ENCODE assay signal across 8 cellular contexts in the genomic region with DNA sequence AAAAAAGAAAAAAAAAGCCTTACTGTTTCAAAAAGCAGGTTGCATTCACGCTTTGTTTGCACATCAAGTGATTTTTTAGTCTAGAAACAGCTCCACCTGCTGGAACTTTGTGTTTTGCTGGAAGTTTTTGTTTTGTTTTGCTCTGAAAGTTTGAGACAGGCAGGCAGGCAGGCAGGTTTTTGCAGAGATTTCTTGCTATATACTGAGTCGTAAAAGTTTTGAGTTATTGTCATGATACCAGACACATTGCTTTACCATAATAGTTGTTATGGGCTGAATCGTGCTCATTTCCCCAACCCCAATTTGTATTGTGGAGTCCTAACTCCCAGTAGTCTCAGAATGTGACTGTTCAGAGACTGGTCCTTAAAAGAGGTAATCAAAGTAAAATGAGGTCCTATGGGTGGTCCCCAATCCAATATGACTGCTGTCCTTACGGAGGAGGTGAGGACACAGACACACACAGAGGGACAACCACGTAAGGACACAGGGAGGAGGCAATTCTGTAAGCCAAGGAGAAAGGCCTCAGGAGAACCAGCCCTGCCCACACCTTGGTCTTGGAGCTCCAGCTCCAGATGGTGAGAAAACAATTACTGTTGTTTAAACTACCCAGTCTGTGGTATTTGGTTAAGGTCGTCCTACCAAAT. TPM values are rescaled to one million over a fixed set of nuclear protein-coding genes. Genes with fewer than 3 reads are reported as not detected.
A peak's percentile ranks its signal among the peaks of the same experiment; 100 is the strongest.
DNase-seq lines count a peak whose midpoint lies in the region; ATAC-seq and TF ChIP-seq lines count a peak whose summit lies in the region.

No MANE protein-coding gene starts in this region.

- ATAC-seq in naive thymus-derived CD4-positive, alpha-beta T cell, result no peak
- ATAC-seq in HG02763 (IDR thresholded peaks at IDR 0.05; ENCODE audit: unreplicated experiment), result no peak

- peak overlapping the region in 1 of 2 experiments; percentile 5; a peak in 1 of 4 replicates for H3K4me3 ChIP-seq in SK-N-SH (ENCODE audit: low read depth in 2 of 2, low read length in 1 of 2)
- H3K4me3 ChIP-seq in naive thymus-derived CD4-positive, alpha-beta T cell (ENCODE audit: low read length), result no peak overlapping the region

- H3K79me1 ChIP-seq in H9 (ENCODE audit: insufficient read depth, low read depth, low read length, poor library complexity, severe bottlenecking), result no peaks in the 10 kb centered on the region

- H3K23me2 ChIP-seq in H9 (ENCODE audit: insufficient read length, low read depth, low read length, poor library complexity, severe bottlenecking), result no peaks in the 10 kb centered on the region

- peak; percentile 74 for TF ChIP-seq CTCF in H9 (conservative IDR thresholded peaks at IDR 0.05)
- peak; percentile 76 for TF ChIP-seq CTCF in SK-N-SH (IDR thresholded peaks at IDR 0.05)

- no peak overlapping the region for H2BK5ac ChIP-seq in H9 (ENCODE audit: insufficient read length, low read length)

- H3K9ac ChIP-seq in H9 (ENCODE audit: extremely low read depth, insufficient read length, low read length) (no peak overlapping the region), SK-N-SH (no peak overlapping the region)

- H3K4me1 ChIP-seq in H9 (ENCODE audit: insufficient read depth, low read length), result no peaks in the 10 kb centered on the region
- no peaks in the 10 kb centered on the region for H3K4me1 ChIP-seq in SK-N-SH (ENCODE audit: control insufficient read depth in 1 of 2, insufficient read depth in 2 of 2, low read depth in 1 of 2, low read length in 1 of 2)
- H3K4me1 ChIP-seq in naive thymus-derived CD4-positive, alpha-beta T cell (ENCODE audit: control insufficient read depth in 2 of 2, insufficient read depth in 2 of 2, low read length in 2 of 2), result peaks cover 0 to 16% of the 10 kb centered on the region in 2 donors

- H3T11ph ChIP-seq in H9 (ENCODE audit: low read length), result no peak overlapping the region

- H4K20me1 ChIP-seq in H9 (ENCODE audit: control insufficient read depth, insufficient read depth, insufficient read length) (no peaks in the 10 kb centered on the region), SK-N-SH (ENCODE audit: insufficient read depth) (no peaks in the 10 kb centered on the region)

- H3K27me3 Mint-ChIP-seq in H9 (ENCODE audit: low read depth), result no peaks in the 10 kb centered on the region; the same call in 1 of the 2 replicates
- peaks cover 0 to 15% (median 0%) of the 10 kb centered on the region in 5 donors for H3K27me3 Mint-ChIP-seq in naive thymus-derived CD4-positive, alpha-beta T cell

- intact Hi-C loops in naive thymus-derived CD4-positive, alpha-beta T cell (cut with micrococcal nuclease), result loop anchor here (1.0 to 2.0 kb wide), 11 partner anchors 30 to 426 kb away; a partner anchor contains a TSS

- H3F3A ChIP-seq in SK-N-SH (replicated peaks; ENCODE audit: insufficient read depth), result no peaks in the 10 kb centered on the region

- no peak overlapping the region for H2BK120ac ChIP-seq in H9 (ENCODE audit: low read depth, low read length, poor library complexity, severe bottlenecking)

- H2AFZ ChIP-seq in H9 (ENCODE audit: low read length) (no peak overlapping the region), SK-N-SH (ENCODE audit: low read depth) (peak overlapping the region; percentile 48; the same call in 1 of the 2 replicates)

- H3K79me2 ChIP-seq in H9 (ENCODE audit: insufficient read depth, low read length), result no peaks in the 10 kb centered on the region
- H3K79me2 ChIP-seq in SK-N-SH (ENCODE audit: insufficient read depth), result no peaks in the 10 kb centered on the region

- no peak overlapping the region for H3K4me3 Mint-ChIP-seq in H9
- H3K4me3 Mint-ChIP-seq in naive thymus-derived CD4-positive, alpha-beta T cell, result no peak overlapping the region

- H3K27ac Mint-ChIP-seq in H9, result no peak overlapping the region
- peak overlapping the region in 3 of 9 donors; percentile 1 to 54 (median 14) for H3K27ac Mint-ChIP-seq in naive thymus-derived CD4-positive, alpha-beta T cell

- no peaks in the 10 kb centered on the region for H3K9me2 ChIP-seq in SK-N-SH

- H3K4ac ChIP-seq in H9 (ENCODE audit: low read depth, low read length), result no peak overlapping the region

- no peak overlapping the region for H3K23ac ChIP-seq in H9 (ENCODE audit: insufficient read length, low read depth, low read length)

- H3K27ac ChIP-seq in H9 (ENCODE audit: insufficient read length, low read depth, low read length) (no peak overlapping the region), SK-N-SH (ENCODE audit: low read depth in 2 of 2, low read length in 1 of 2) (no peak overlapping the region)
- H3K27ac ChIP-seq in naive thymus-derived CD4-positive, alpha-beta T cell (ENCODE audit: low read depth, low read length), result no peak overlapping the region

- no peak overlapping the region for H4K91ac ChIP-seq in H9 (ENCODE audit: insufficient read length, low read depth, low read length)

- H3K4me2 ChIP-seq in H9 (ENCODE audit: insufficient read depth, insufficient read length, low read length) (no peak overlapping the region), SK-N-SH (no peak overlapping the region)

- TF ChIP-seq EP300 in SK-N-SH (IDR thresholded peaks at IDR 0.05; ENCODE audit: borderline replicate concordance in 1 of 2, low read depth in 1 of 2, low read length in 1 of 2), result no peak

- H4K8ac ChIP-seq in H9 (replicated peaks; ENCODE audit: insufficient read length, low read depth, low read length), result no peak overlapping the region

- no peak overlapping the region for H4K5ac ChIP-seq in H9 (ENCODE audit: insufficient read length, low read depth, low read length)

- H3K56ac ChIP-seq in H9 (ENCODE audit: insufficient read length, low read depth, low read length), result no peak overlapping the region

- peaks cover 2 to 5% of the 10 kb centered on the region in 2 experiments; a peak in 3 of 5 replicates for H3K9me3 Mint-ChIP-seq in H9
- peaks cover 0 to 5% (median 1%) of the 10 kb centered on the region in 11 donors for H3K9me3 Mint-ChIP-seq in naive thymus-derived CD4-positive, alpha-beta T cell

- no peak overlapping the region for H3K14ac ChIP-seq in H9 (ENCODE audit: insufficient read depth, low read length)

- DNase-seq in DMS114 treated with DMSO at 0.1 percent for 48 hours (lab: John Stamatoyannopoulos, UW; ENCODE audit: unreplicated experiment) (peak; percentile 73), H9 (no peak), SK-N-SH (peak; percentile 16), dermis microvascular lymphatic vessel endothelial cell (ENCODE audit: low read depth in 2 of 2) (peak; percentile 49 to 52), GDM1 (lab: John Stamatoyannopoulos, UW) (no peak), NCI-H226 (no peak)
- peak in 7 of 9 donors; percentile 32 to 71 (median 63) for DNase-seq in naive thymus-derived CD4-positive, alpha-beta T cell

- H2AK5ac ChIP-seq in H9 (ENCODE audit: insufficient read length, low read length), result no peak overlapping the region

- H2BK12ac ChIP-seq in H9 (ENCODE audit: insufficient read length, low read depth, low read length), result no peak overlapping the region

- no peaks in the 10 kb centered on the region for H3K36me3 ChIP-seq in SK-N-SH (replicated peaks in 1 of 2; ENCODE audit: control insufficient read depth in 1 of 2, insufficient read depth in 2 of 2, low read length in 1 of 2)
- no peaks in the 10 kb centered on the region for H3K36me3 ChIP-seq in naive thymus-derived CD4-positive, alpha-beta T cell (ENCODE audit: control insufficient read depth in 2 of 3, insufficient read depth in 3 of 3, low read length in 3 of 3)

- no peaks in the 10 kb centered on the region for H3K4me1 Mint-ChIP-seq in H9
- H3K4me1 Mint-ChIP-seq in naive thymus-derived CD4-positive, alpha-beta T cell, result peaks cover 6 to 21% (median 17%) of the 10 kb centered on the region in 7 donors

- POLR2A ChIA-PET in SK-N-SH (lab: Yijun Ruan, JAX), result no interaction called here
- POLR2A ChIA-PET in naive thymus-derived CD4-positive, alpha-beta T cell (lab: Charles Lee), result interaction anchor here (0.8 to 2.3 kb wide), 5 partner anchors 17 to 112 kb away, joined by 3 to 15 read pairs (median 3); no protein-coding TSS in a partner anchor

- H3K9me3 ChIP-seq in H9 (ENCODE audit: control insufficient read depth, low read depth, low read length) (no peaks in the 10 kb centered on the region), SK-N-SH (no peaks in the 10 kb centered on the region)
- H3K9me3 ChIP-seq in naive thymus-derived CD4-positive, alpha-beta T cell (ENCODE audit: control insufficient read depth in 2 of 3, low read length in 3 of 3), result no peaks in the 10 kb centered on the region

- no CpG with 5 or more reads among the region's 6 CpGs for WGBS in H9 (ENCODE audit: extremely low coverage, insufficient read length, low lambda C conversion rate)
- 14% methylated on average over 6 of the region's 6 CpGs for WGBS in SK-N-SH (ENCODE audit: low lambda C conversion rate)

- no peaks in the 10 kb centered on the region for H3K27me3 ChIP-seq in H9 (ENCODE audit: insufficient read depth, low read length)
- peaks cover 5% of the 10 kb centered on the region; the same call in 1 of the 2 replicates for H3K27me3 ChIP-seq in SK-N-SH (ENCODE audit: insufficient read depth)
- no peaks in the 10 kb centered on the region for H3K27me3 ChIP-seq in naive thymus-derived CD4-positive, alpha-beta T cell (ENCODE audit: control insufficient read depth in 2 of 2, insufficient read depth in 2 of 2, low read length in 2 of 2)

- H3K18ac ChIP-seq in H9 (ENCODE audit: insufficient read length, low read depth, low read length), result no peak overlapping the region

- H2BK20ac ChIP-seq in H9 (ENCODE audit: low read depth, low read length, poor library complexity, severe bottlenecking), result no peak overlapping the region

- H2BK15ac ChIP-seq in H9 (ENCODE audit: low read depth, low read length), result no peak overlapping the region

- TF ChIP-seq RAD21 in SK-N-SH (IDR thresholded peaks at IDR 0.05; ENCODE audit: low read length), result peak; percentile 47

- H3K36me3 Mint-ChIP-seq in H9 (ENCODE audit: insufficient read depth in 1 of 3, low read depth in 3 of 3), result peaks cover 0 to under 1% (median 0%) of the 10 kb centered on the region in 3 experiments; a peak in 2 of 7 replicates
- peaks cover 0 to 6% (median 0%) of the 10 kb centered on the region in 5 donors for H3K36me3 Mint-ChIP-seq in naive thymus-derived CD4-positive, alpha-beta T cell

- CTCF ChIA-PET in SK-N-SH (lab: Yijun Ruan, JAX), result interaction anchor here (0.5 to 3.7 kb wide), 30 partner anchors 10 to 592 kb away, joined by 3 to 23 read pairs (median 4); no protein-coding TSS in a partner anchor
- CTCF ChIA-PET in naive thymus-derived CD4-positive, alpha-beta T cell (lab: Charles Lee), result interaction anchor here (0.6 to 4.7 kb wide), 13 partner anchors 10 to 390 kb away, joined by 3 to 43 read pairs (median 5); no protein-coding TSS in a partner anchor

TF ChIP-seq in SK-N-SH, 30 proteins besides CTCF, POLR2A, EP300 and RAD21 (continues in another document):
- TF ChIP-seq FOXM1 (IDR thresholded peaks at IDR 0.05; ENCODE audit: low read depth), result no peak

RNA-seq across cellular contexts. Expression of a gene that starts 20.9 kb away (rescaled TPM):
- total RNA-seq in H9 (2021) (not detected in 2 replicates), dermis microvascular lymphatic vessel endothelial cell (not detected in 2 replicates)
- polyA plus RNA-seq in SK-N-SH (2012; rRNA removed), result not detected in 2 replicates
- polyA plus RNA-seq in SK-N-SH (2012; cell fraction: cytosol; rRNA removed), result not detected in 2 replicates
- not detected in 2 replicates for polyA plus RNA-seq in SK-N-SH (2012; cell fraction: nucleus; rRNA removed)
- not detected for total RNA-seq in naive thymus-derived CD4-positive, alpha-beta T cell
- not detected for polyA plus RNA-seq in naive thymus-derived CD4-positive, alpha-beta T cell

Comparison
In these comparisons a context has a peak if more than half of its experiments do, and no peak if none do; other contexts are left out.
1. DNase-seq: peak in DMS114 treated with DMSO at 0.1 percent for 48 hours (single experiment), SK-N-SH (single experiment), dermis microvascular lymphatic vessel endothelial cell (2 of 2) and naive thymus-derived CD4-positive, alpha-beta T cell (7 of 9); none in H9 (single experiment), GDM1 (single experiment) and NCI-H226 (single experiment).